In genomic region chr12:11681211-11681610, GRCh38 we compare ENCODE assay signal across 24 cellular contexts.
"Had no signal": no experiment of that assay in that cellular context is flagged by ENCODE, and none has a peak within 500 bp of the region (broad histone marks: within the 10 kb centered on the region; RNA-seq: fewer than 3 reads in every experiment).

No MANE protein-coding gene starts in this region.

- H3K27me3 ChIP-seq: neural progenitor cell, sigmoid colon, tibial nerve, upper lobe of left lung had no signal

- H3K4me3 ChIP-seq: mucosa of descending colon, neural progenitor cell, prostate gland, sigmoid colon, skin epidermis, thoracic aorta, tibial nerve, upper lobe of left lung had no signal

- H3K4me3 Mint-ChIP-seq: effector memory CD8-positive, alpha-beta T cell; mesothelial cell of epicardium; nephron; neural progenitor cell; stimulated activated naive B cell treated with anti-CD40 and anti-IgM and Interleukin-4, amounts not matched to agents 10 μg/mL and 1 μg/mL and 100 μg/mL, for 72 hours; stimulated activated naive CD8-positive, alpha-beta T cell treated with anti-CD3 and anti-CD28 coated beads, Interleukin-15, Interleukin-2, amounts not matched to agents 100 ng/mL and 50 ng/mL, for 24 hours had no signal

- H3K9me3 Mint-ChIP-seq: effector memory CD8-positive, alpha-beta T cell; mesothelial cell of epicardium; nephron; neural progenitor cell; stimulated activated naive B cell treated with anti-CD40 and anti-IgM and Interleukin-4, amounts not matched to agents 10 μg/mL and 1 μg/mL and 100 μg/mL, for 72 hours; stimulated activated naive CD8-positive, alpha-beta T cell treated with anti-CD3 and anti-CD28 coated beads, Interleukin-15, Interleukin-2, amounts not matched to agents 100 ng/mL and 50 ng/mL, for 24 hours had no signal

- H3K4me2 ChIP-seq: neural progenitor cell had no signal

- FAIRE-seq: colon, endometrium, frontal cortex, keratinocyte had no signal

- H3K27me3 Mint-ChIP-seq: effector memory CD8-positive, alpha-beta T cell; naive B cell; stimulated activated naive B cell treated with anti-CD40 and anti-IgM and Interleukin-4, amounts not matched to agents 10 μg/mL and 1 μg/mL and 100 μg/mL, for 72 hours; stimulated activated naive CD8-positive, alpha-beta T cell treated with anti-CD3 and anti-CD28 coated beads, Interleukin-15, Interleukin-2, amounts not matched to agents 100 ng/mL and 50 ng/mL, for 24 hours had no signal

- DNase-seq: effector memory CD8-positive, alpha-beta T cell; head of caudate nucleus; mesenchymal stem cell; mucosa of descending colon; naive B cell; right cardiac atrium; sigmoid colon; stimulated activated CD4-positive, alpha-beta T cell treated with anti-CD3 and anti-CD28 coated beads, Interleukin-15, amount 100 ng/mL, for 24 hours; stimulated activated CD4-positive, alpha-beta T cell treated with anti-CD3 and anti-CD28 coated beads, Interleukin-2, amount 100 ng/mL, for 48 hours; stimulated activated naive B cell treated with anti-CD40 and anti-IgM and Interleukin-4, amounts not matched to agents 10 μg/mL and 1 μg/mL and 100 μg/mL, for 72 hours; upper lobe of left lung had no signal

- H3K27ac Mint-ChIP-seq: mesothelial cell of epicardium; nephron; neural progenitor cell; stimulated activated naive B cell treated with anti-CD40 and anti-IgM and Interleukin-4, amounts not matched to agents 10 μg/mL and 1 μg/mL and 100 μg/mL, for 72 hours; stimulated activated naive CD8-positive, alpha-beta T cell treated with anti-CD3 and anti-CD28 coated beads, Interleukin-15, Interleukin-2, amounts not matched to agents 100 ng/mL and 50 ng/mL, for 24 hours had no signal

- H3K36me3 ChIP-seq: neural progenitor cell, prostate gland, sigmoid colon, thoracic aorta had no signal

- H3K9me3 ChIP-seq: mucosa of descending colon, prostate gland, sigmoid colon, thoracic aorta, tibial nerve, upper lobe of left lung had no signal

- H2AFZ ChIP-seq: neural progenitor cell had no signal

- H3K27ac ChIP-seq: neural progenitor cell, prostate gland, thoracic aorta, tibial nerve, upper lobe of left lung had no signal

- ATAC-seq: effector memory CD8-positive, alpha-beta T cell; left lobe of liver; mucosa of descending colon; right cardiac atrium; stimulated activated naive B cell treated with anti-CD40 and anti-IgM and Interleukin-4, amounts not matched to agents 10 μg/mL and 1 μg/mL and 100 μg/mL, for 72 hours had no signal

- H3K9ac ChIP-seq: neural progenitor cell had no signal
